In the genomic region with DNA sequence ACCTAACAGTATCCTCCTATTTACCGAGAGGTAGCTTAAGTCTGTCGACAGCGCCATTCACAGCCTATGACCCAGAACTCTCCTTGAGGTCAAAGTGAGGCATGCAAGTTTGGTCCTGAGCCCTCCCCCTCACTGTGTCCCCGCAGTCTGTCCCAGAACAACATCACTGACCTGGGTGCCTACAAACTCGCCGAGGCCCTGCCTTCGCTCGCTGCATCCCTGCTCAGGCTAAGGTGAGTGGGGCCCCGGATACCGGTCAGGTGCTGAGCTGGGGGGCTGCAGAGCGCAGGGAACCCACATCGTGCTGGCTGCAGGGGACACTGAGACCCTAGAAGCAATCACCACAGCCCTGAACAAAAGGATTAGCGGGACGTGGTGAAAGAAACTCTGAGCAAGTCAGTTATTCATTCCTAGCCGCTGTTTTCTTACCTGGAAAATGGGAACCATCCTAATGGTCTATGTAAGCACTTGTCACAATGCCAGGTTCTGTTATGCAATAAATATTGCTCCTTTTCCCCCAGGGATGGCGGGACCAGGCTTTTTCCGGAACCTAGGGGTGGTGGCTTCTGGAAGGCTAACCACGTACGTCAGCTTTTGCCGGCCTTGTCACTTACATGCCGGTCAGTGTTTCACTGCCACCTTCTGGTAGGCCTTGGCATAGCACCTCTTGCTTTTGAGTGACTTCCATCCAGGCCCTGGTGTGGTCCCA, we compare ENCODE assay signal across 1 cellular context.
TF ChIP-seq lines count a peak whose summit lies in the region.

No MANE protein-coding gene starts in this region.

TF ChIP-seq in HepG2, 621 proteins besides CTCF, POLR2A, EP300 and RAD21 (continues in another document):
- no peak for TF ChIP-seq RBM39 (IDR thresholded peaks at IDR 0.05; ENCODE audit: low read depth, low read length, poor library complexity, severe bottlenecking)
- TF ChIP-seq DMAP1 (CRISPR knock-in tag; IDR thresholded peaks at IDR 0.05) = 0 out of 2 replicates have a peak, but pooled peaks have one; percentile 49
- TF ChIP-seq, protein P1, sequence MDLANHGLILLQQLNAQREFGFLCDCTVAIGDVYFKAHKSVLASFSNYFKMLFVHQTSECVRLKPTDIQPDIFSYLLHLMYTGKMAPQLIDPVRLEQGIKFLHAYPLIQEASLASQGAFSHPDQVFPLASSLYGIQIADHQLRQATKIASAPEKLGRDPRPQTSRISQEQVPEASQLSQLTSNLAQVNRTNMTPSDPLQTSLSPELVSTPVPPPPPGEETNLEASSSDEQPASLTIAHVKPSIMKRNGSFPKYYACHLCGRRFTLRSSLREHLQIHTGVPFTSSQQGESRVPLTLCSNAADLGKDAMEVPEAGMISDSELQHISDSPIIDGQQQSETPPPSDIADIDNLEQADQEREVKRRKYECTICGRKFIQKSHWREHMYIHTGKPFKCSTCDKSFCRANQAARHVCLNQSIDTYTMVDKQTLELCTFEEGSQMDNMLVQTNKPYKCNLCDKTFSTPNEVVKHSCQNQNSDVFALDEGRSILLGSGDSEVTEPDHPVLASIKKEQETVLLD (CRISPR knock-in tag; IDR thresholded peaks at IDR 0.05; ENCODE audit: low read depth) = no peak
- TF ChIP-seq, protein P2, sequence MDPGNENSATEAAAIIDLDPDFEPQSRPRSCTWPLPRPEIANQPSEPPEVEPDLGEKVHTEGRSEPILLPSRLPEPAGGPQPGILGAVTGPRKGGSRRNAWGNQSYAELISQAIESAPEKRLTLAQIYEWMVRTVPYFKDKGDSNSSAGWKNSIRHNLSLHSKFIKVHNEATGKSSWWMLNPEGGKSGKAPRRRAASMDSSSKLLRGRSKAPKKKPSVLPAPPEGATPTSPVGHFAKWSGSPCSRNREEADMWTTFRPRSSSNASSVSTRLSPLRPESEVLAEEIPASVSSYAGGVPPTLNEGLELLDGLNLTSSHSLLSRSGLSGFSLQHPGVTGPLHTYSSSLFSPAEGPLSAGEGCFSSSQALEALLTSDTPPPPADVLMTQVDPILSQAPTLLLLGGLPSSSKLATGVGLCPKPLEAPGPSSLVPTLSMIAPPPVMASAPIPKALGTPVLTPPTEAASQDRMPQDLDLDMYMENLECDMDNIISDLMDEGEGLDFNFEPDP (CRISPR knock-in tag; conservative IDR thresholded peaks at IDR 0.05) = no peak
- TF ChIP-seq, protein P3, sequence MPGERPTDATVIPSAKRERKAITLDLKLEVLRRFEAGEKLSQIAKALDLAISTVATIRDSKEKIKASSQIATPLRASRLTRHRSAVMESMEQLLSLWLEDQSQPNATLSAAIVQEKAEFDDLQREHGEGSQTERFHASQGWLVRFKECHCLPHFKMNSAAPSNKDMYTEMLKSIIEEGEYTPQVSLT (CRISPR knock-in tag; IDR thresholded peaks at IDR 0.05; ENCODE audit: borderline replicate concordance, low read depth) = no peak
- peak; percentile 23; the same call in 1 of the 2 replicates for TF ChIP-seq EED (CRISPR knock-in tag; IDR thresholded peaks at IDR 0.05)
- TF ChIP-seq DR1 (CRISPR knock-in tag; IDR thresholded peaks at IDR 0.05) = no peak
- no peak for TF ChIP-seq ZNF773 (CRISPR knock-in tag; IDR thresholded peaks at IDR 0.05; ENCODE audit: borderline replicate concordance)
- TF ChIP-seq, protein P4, sequence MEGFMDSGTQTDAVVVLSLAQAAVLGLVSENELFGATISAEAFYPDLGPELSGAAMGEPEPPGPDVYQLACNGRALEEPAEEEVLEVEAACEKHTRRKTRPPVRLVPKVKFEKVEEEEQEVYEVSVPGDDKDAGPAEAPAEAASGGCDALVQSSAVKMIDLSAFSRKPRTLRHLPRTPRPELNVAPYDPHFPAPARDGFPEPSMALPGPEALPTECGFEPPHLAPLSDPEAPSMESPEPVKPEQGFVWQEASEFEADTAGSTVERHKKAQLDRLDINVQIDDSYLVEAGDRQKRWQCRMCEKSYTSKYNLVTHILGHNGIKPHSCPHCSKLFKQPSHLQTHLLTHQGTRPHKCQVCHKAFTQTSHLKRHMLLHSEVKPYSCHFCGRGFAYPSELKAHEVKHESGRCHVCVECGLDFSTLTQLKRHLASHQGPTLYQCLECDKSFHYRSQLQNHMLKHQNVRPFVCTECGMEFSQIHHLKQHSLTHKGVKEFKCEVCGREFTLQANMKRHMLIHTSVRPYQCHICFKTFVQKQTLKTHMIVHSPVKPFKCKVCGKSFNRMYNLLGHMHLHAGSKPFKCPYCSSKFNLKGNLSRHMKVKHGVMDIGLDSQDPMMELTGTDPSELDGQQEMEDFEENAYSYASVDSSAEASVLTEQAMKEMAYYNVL (CRISPR knock-in tag; IDR thresholded peaks at IDR 0.05; ENCODE audit: borderline replicate concordance) = peak; percentile 71; the same call in 1 of the 2 replicates
- no peak for TF ChIP-seq ZNF337 (CRISPR knock-in tag; IDR thresholded peaks at IDR 0.05; ENCODE audit: borderline replicate concordance, low read depth)
- TF ChIP-seq, protein P5, sequence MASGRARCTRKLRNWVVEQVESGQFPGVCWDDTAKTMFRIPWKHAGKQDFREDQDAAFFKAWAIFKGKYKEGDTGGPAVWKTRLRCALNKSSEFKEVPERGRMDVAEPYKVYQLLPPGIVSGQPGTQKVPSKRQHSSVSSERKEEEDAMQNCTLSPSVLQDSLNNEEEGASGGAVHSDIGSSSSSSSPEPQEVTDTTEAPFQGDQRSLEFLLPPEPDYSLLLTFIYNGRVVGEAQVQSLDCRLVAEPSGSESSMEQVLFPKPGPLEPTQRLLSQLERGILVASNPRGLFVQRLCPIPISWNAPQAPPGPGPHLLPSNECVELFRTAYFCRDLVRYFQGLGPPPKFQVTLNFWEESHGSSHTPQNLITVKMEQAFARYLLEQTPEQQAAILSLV (CRISPR knock-in tag; IDR thresholded peaks at IDR 0.05; ENCODE audit: borderline replicate concordance) = peak; percentile 86
- TF ChIP-seq, protein P6, sequence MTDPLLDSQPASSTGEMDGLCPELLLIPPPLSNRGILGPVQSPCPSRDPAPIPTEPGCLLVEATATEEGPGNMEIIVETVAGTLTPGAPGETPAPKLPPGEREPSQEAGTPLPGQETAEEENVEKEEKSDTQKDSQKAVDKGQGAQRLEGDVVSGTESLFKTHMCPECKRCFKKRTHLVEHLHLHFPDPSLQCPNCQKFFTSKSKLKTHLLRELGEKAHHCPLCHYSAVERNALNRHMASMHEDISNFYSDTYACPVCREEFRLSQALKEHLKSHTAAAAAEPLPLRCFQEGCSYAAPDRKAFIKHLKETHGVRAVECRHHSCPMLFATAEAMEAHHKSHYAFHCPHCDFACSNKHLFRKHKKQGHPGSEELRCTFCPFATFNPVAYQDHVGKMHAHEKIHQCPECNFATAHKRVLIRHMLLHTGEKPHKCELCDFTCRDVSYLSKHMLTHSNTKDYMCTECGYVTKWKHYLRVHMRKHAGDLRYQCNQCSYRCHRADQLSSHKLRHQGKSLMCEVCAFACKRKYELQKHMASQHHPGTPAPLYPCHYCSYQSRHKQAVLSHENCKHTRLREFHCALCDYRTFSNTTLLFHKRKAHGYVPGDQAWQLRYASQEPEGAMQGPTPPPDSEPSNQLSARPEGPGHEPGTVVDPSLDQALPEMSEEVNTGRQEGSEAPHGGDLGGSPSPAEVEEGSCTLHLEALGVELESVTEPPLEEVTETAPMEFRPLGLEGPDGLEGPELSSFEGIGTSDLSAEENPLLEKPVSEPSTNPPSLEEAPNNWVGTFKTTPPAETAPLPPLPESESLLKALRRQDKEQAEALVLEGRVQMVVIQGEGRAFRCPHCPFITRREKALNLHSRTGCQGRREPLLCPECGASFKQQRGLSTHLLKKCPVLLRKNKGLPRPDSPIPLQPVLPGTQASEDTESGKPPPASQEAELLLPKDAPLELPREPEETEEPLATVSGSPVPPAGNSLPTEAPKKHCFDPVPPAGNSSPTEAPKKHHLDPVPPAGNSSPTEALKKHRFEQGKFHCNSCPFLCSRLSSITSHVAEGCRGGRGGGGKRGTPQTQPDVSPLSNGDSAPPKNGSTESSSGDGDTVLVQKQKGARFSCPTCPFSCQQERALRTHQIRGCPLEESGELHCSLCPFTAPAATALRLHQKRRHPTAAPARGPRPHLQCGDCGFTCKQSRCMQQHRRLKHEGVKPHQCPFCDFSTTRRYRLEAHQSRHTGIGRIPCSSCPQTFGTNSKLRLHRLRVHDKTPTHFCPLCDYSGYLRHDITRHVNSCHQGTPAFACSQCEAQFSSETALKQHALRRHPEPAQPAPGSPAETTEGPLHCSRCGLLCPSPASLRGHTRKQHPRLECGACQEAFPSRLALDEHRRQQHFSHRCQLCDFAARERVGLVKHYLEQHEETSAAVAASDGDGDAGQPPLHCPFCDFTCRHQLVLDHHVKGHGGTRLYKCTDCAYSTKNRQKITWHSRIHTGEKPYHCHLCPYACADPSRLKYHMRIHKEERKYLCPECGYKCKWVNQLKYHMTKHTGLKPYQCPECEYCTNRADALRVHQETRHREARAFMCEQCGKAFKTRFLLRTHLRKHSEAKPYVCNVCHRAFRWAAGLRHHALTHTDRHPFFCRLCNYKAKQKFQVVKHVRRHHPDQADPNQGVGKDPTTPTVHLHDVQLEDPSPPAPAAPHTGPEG (CRISPR knock-in tag; IDR thresholded peaks at IDR 0.05) = no peak
- TF ChIP-seq TBL1XR1 (IDR thresholded peaks at IDR 0.05; ENCODE audit: borderline replicate concordance, low read length, partially characterized antibody) = peak; percentile 33
- TF ChIP-seq FOXC1 (CRISPR knock-in tag; IDR thresholded peaks at IDR 0.05; ENCODE audit: borderline replicate concordance) = peak; percentile 61; the same call in 1 of the 2 replicates
- no peak for TF ChIP-seq RFX3 (CRISPR knock-in tag; IDR thresholded peaks at IDR 0.05)
- TF ChIP-seq HMGA1 (CRISPR knock-in tag; conservative IDR thresholded peaks at IDR 0.05) = no peak
- TF ChIP-seq ZNF224 (CRISPR knock-in tag; IDR thresholded peaks at IDR 0.05) = no peak
- TF ChIP-seq, protein P7, sequence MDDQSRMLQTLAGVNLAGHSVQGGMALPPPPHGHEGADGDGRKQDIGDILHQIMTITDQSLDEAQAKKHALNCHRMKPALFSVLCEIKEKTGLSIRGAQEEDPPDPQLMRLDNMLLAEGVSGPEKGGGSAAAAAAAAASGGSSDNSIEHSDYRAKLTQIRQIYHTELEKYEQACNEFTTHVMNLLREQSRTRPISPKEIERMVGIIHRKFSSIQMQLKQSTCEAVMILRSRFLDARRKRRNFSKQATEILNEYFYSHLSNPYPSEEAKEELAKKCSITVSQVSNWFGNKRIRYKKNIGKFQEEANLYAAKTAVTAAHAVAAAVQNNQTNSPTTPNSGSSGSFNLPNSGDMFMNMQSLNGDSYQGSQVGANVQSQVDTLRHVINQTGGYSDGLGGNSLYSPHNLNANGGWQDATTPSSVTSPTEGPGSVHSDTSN (CRISPR knock-in tag; IDR thresholded peaks at IDR 0.05; ENCODE audit: borderline replicate concordance) = no peak
- TF ChIP-seq, protein P8, sequence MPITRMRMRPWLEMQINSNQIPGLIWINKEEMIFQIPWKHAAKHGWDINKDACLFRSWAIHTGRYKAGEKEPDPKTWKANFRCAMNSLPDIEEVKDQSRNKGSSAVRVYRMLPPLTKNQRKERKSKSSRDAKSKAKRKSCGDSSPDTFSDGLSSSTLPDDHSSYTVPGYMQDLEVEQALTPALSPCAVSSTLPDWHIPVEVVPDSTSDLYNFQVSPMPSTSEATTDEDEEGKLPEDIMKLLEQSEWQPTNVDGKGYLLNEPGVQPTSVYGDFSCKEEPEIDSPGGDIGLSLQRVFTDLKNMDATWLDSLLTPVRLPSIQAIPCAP (CRISPR knock-in tag; IDR thresholded peaks at IDR 0.05; ENCODE audit: low read depth) = no peak
- no peak for TF ChIP-seq AHR (CRISPR knock-in tag; IDR thresholded peaks at IDR 0.05)
- TF ChIP-seq ELF3 (CRISPR knock-in tag; IDR thresholded peaks at IDR 0.05) = peak; percentile 72
- peak; percentile 45 for TF ChIP-seq ZNF781 (CRISPR knock-in tag; IDR thresholded peaks at IDR 0.05; ENCODE audit: borderline replicate concordance, not compliant biosample characterization)
- TF ChIP-seq KLF11 (CRISPR knock-in tag; IDR thresholded peaks at IDR 0.05) = peak; percentile 75; the same call in 1 of the 2 replicates
- TF ChIP-seq ZSCAN30 (CRISPR knock-in tag; IDR thresholded peaks at IDR 0.05) = no peak
- TF ChIP-seq ZBTB21 (CRISPR knock-in tag; IDR thresholded peaks at IDR 0.05) = no peak
- no peak for TF ChIP-seq NFIB (CRISPR knock-in tag; IDR thresholded peaks at IDR 0.05; ENCODE audit: borderline replicate concordance)
- no peak for TF ChIP-seq ZNF484 (CRISPR knock-in tag; IDR thresholded peaks at IDR 0.05; ENCODE audit: borderline replicate concordance, low read depth)
- peak; percentile 70 for TF ChIP-seq SP4 (CRISPR knock-in tag; IDR thresholded peaks at IDR 0.05)
- TF ChIP-seq ZNF256 (CRISPR knock-in tag; conservative IDR thresholded peaks at IDR 0.05) = no peak
- TF ChIP-seq ADNP (CRISPR knock-in tag; IDR thresholded peaks at IDR 0.05) = no peak
- TF ChIP-seq, protein P9, sequence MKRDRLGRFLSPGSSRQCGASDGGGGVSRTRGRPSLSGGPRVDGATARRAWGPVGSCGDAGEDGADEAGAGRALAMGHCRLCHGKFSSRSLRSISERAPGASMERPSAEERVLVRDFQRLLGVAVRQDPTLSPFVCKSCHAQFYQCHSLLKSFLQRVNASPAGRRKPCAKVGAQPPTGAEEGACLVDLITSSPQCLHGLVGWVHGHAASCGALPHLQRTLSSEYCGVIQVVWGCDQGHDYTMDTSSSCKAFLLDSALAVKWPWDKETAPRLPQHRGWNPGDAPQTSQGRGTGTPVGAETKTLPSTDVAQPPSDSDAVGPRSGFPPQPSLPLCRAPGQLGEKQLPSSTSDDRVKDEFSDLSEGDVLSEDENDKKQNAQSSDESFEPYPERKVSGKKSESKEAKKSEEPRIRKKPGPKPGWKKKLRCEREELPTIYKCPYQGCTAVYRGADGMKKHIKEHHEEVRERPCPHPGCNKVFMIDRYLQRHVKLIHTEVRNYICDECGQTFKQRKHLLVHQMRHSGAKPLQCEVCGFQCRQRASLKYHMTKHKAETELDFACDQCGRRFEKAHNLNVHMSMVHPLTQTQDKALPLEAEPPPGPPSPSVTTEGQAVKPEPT (CRISPR knock-in tag; IDR thresholded peaks at IDR 0.05; ENCODE audit: low read depth) = no peak
- TF ChIP-seq ZNF616 (CRISPR knock-in tag; IDR thresholded peaks at IDR 0.05; ENCODE audit: low read depth) = no peak
- TF ChIP-seq CAMTA2 (CRISPR knock-in tag; IDR thresholded peaks at IDR 0.05; ENCODE audit: borderline replicate concordance) = no peak
- TF ChIP-seq, protein P10, sequence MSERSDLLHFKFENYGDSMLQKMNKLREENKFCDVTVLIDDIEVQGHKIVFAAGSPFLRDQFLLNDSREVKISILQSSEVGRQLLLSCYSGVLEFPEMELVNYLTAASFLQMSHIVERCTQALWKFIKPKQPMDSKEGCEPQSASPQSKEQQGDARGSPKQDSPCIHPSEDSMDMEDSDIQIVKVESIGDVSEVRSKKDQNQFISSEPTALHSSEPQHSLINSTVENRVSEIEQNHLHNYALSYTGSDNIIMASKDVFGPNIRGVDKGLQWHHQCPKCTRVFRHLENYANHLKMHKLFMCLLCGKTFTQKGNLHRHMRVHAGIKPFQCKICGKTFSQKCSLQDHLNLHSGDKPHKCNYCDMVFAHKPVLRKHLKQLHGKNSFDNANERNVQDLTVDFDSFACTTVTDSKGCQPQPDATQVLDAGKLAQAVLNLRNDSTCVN (CRISPR knock-in tag; IDR thresholded peaks at IDR 0.05; ENCODE audit: borderline replicate concordance) = no peak; the same call in 1 of the 2 replicates
- no peak; the same call in 1 of the 2 replicates for TF ChIP-seq ZNF772 (CRISPR knock-in tag; IDR thresholded peaks at IDR 0.05)
